In the genomic region with DNA sequence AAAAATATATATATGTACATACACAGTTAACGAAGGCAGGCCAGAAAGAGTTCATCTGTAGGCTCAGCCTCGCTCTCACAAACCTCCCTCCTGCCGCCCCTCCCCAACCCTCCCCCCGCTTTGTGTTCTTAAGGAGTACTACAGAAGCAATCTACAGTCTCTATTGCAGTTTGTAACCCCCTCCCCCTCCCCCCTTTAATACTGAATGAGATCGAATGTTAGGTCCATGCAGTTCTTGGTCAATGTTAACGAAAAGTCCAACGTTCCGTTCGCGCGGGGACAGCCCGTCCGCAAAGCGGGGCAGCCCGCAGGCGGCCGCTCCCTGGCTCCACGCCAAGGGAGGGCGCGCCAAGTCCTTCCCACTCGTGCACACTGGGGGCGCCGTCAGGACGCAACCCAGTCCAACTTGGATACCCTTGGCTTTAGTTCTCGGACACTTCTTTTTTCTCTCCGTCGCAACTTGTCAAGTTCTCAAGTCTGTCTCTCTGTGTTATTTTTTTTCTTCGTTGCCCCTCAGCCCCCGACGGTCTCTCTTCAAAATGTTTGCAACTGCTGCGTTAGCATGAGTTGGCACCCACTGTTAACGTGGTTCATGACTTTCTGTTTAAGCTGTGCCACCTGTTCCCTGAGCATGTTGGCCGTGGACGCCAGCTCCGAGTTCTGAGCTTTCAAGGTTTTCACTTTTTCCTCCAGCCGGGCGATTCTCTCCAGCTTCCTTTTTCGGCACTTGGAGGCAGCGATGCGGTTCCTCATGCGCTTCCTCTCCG, we compare ENCODE assay signal across 8 cellular contexts. TPM values are rescaled to one million over a fixed set of nuclear protein-coding genes. Genes with fewer than 3 reads are reported as not detected.
DNase-seq lines count a peak whose midpoint lies in the region; ATAC-seq lines count a peak whose summit lies in the region.

No MANE protein-coding gene starts in this region.

- no peak for ATAC-seq in HG03135 (IDR thresholded peaks at IDR 0.05; ENCODE audit: unreplicated experiment)

- peak; percentile 53 for DNase-seq in NCI-H1436 (lab: John Stamatoyannopoulos, UW)
- DNase-seq in NCI-H1436 treated with DMSO at 0.1 percent for 48 hours (lab: John Stamatoyannopoulos, UW), result no peak
- peak; percentile 31 for DNase-seq in NCI-H345 treated with DMSO at 0.1 percent for 48 hours (lab: John Stamatoyannopoulos, UW; ENCODE audit: unreplicated experiment)
- peak; percentile 35 to 43 for DNase-seq in activated CD4-positive, alpha-beta T cell treated with anti-CD3 and anti-CD28 coated beads, Interleukin-2, amount 50 U/mL, for 48 hours
- peak; percentile 74 for DNase-seq in effector CD8-positive, alpha-beta T cell (lab: John Stamatoyannopoulos, UW)
- peak; percentile 77 to 78 for DNase-seq in lung microvascular endothelial cell (ENCODE audit: low read depth in 2 of 2)
- peak; percentile 27 for DNase-seq in stimulated activated CD8-positive, alpha-beta memory T cell treated with anti-CD3 and anti-CD28 coated beads, Interleukin-15, amount 100 ng/mL, for 24 hours (ENCODE audit: low read depth)

RNA-seq across cellular contexts. Expression of a gene that starts 2.1 kb away (rescaled TPM):
- 48.4 and 152 TPM in 2 replicates for total RNA-seq in lung microvascular endothelial cell
